1 cellular context compared by ENCODE assay signal in the genomic region with DNA sequence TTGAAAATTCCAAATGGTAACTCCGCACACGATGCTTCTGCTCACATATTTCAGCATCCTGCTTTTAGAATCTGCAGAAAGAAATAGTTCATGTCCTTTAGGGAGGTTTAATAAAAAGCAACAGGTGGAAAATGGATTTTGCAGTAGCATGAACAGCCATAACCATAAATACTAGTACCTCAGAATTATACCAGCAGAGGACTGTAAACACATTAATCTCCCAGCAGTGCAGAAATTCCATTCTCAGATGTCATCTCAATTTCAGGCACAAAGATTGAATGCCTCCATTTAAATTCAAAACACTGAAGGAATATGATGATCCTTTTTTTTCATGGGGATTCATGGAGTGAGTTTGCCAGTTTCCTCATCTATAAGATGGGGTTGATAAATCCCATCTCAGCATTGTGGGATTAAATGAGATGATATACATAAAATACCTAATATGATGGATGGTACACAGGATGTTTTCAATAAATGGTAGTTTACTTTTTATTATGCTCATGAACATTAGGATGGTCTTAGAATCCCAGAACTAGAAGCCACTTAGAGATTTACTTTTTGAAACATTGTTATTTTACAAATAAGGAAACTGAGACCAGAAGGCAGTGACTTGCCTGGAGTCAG.
TF ChIP-seq lines count a peak whose summit lies in the region.

No MANE protein-coding gene starts in this region.

TF ChIP-seq in GM23338, 12 proteins besides CTCF, POLR2A, EP300 and RAD21:
- TF ChIP-seq, protein P1, sequence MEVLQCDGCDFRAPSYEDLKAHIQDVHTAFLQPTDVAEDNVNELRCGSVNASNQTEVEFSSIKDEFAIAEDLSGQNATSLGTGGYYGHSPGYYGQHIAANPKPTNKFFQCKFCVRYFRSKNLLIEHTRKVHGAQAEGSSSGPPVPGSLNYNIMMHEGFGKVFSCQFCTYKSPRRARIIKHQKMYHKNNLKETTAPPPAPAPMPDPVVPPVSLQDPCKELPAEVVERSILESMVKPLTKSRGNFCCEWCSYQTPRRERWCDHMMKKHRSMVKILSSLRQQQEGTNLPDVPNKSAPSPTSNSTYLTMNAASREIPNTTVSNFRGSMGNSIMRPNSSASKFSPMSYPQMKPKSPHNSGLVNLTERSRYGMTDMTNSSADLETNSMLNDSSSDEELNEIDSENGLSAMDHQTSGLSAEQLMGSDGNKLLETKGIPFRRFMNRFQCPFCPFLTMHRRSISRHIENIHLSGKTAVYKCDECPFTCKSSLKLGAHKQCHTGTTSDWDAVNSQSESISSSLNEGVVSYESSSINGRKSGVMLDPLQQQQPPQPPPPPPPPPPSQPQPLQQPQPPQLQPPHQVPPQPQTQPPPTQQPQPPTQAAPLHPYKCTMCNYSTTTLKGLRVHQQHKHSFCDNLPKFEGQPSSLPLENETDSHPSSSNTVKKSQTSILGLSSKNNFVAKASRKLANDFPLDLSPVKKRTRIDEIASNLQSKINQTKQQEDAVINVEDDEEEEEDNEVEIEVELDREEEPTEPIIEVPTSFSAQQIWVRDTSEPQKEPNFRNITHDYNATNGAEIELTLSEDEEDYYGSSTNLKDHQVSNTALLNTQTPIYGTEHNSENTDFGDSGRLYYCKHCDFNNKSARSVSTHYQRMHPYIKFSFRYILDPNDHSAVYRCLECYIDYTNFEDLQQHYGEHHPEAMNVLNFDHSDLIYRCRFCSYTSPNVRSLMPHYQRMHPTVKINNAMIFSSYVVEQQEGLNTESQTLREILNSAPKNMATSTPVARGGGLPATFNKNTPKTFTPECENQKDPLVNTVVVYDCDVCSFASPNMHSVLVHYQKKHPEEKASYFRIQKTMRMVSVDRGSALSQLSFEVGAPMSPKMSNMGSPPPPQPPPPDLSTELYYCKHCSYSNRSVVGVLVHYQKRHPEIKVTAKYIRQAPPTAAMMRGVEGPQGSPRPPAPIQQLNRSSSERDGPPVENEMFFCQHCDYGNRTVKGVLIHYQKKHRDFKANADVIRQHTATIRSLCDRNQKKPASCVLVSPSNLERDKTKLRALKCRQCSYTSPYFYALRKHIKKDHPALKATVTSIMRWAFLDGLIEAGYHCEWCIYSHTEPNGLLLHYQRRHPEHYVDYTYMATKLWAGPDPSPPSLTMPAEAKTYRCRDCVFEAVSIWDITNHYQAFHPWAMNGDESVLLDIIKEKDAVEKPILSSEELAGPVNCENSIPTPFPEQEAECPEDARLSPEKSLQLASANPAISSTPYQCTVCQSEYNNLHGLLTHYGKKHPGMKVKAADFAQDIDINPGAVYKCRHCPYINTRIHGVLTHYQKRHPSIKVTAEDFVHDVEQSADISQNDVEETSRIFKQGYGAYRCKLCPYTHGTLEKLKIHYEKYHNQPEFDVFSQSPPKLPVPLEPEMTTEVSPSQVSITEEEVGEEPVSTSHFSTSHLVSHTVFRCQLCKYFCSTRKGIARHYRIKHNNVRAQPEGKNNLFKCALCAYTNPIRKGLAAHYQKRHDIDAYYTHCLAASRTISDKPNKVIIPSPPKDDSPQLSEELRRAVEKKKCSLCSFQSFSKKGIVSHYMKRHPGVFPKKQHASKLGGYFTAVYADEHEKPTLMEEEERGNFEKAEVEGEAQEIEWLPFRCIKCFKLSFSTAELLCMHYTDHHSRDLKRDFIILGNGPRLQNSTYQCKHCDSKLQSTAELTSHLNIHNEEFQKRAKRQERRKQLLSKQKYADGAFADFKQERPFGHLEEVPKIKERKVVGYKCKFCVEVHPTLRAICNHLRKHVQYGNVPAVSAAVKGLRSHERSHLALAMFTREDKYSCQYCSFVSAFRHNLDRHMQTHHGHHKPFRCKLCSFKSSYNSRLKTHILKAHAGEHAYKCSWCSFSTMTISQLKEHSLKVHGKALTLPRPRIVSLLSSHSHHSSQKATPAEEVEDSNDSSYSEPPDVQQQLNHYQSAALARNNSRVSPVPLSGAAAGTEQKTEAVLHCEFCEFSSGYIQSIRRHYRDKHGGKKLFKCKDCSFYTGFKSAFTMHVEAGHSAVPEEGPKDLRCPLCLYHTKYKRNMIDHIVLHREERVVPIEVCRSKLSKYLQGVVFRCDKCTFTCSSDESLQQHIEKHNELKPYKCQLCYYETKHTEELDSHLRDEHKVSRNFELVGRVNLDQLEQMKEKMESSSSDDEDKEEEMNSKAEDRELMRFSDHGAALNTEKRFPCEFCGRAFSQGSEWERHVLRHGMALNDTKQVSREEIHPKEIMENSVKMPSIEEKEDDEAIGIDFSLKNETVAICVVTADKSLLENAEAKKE (CRISPR knock-in tag; IDR thresholded peaks at IDR 0.05) = no peak
- no peak for TF ChIP-seq ZNF114 (CRISPR knock-in tag; IDR thresholded peaks at IDR 0.05)
- no peak for TF ChIP-seq EZH2 (IDR thresholded peaks at IDR 0.05; ENCODE audit: low read depth, unreplicated experiment)
- TF ChIP-seq, protein P2, sequence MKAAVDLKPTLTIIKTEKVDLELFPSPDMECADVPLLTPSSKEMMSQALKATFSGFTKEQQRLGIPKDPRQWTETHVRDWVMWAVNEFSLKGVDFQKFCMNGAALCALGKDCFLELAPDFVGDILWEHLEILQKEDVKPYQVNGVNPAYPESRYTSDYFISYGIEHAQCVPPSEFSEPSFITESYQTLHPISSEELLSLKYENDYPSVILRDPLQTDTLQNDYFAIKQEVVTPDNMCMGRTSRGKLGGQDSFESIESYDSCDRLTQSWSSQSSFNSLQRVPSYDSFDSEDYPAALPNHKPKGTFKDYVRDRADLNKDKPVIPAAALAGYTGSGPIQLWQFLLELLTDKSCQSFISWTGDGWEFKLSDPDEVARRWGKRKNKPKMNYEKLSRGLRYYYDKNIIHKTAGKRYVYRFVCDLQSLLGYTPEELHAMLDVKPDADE (IDR thresholded peaks at IDR 0.05) = no peak
- TF ChIP-seq POLR2AphosphoS5 (IDR thresholded peaks at IDR 0.05; ENCODE audit: low read depth) = no peak
- TF ChIP-seq, protein P3, sequence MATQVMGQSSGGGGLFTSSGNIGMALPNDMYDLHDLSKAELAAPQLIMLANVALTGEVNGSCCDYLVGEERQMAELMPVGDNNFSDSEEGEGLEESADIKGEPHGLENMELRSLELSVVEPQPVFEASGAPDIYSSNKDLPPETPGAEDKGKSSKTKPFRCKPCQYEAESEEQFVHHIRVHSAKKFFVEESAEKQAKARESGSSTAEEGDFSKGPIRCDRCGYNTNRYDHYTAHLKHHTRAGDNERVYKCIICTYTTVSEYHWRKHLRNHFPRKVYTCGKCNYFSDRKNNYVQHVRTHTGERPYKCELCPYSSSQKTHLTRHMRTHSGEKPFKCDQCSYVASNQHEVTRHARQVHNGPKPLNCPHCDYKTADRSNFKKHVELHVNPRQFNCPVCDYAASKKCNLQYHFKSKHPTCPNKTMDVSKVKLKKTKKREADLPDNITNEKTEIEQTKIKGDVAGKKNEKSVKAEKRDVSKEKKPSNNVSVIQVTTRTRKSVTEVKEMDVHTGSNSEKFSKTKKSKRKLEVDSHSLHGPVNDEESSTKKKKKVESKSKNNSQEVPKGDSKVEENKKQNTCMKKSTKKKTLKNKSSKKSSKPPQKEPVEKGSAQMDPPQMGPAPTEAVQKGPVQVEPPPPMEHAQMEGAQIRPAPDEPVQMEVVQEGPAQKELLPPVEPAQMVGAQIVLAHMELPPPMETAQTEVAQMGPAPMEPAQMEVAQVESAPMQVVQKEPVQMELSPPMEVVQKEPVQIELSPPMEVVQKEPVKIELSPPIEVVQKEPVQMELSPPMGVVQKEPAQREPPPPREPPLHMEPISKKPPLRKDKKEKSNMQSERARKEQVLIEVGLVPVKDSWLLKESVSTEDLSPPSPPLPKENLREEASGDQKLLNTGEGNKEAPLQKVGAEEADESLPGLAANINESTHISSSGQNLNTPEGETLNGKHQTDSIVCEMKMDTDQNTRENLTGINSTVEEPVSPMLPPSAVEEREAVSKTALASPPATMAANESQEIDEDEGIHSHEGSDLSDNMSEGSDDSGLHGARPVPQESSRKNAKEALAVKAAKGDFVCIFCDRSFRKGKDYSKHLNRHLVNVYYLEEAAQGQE (IDR thresholded peaks at IDR 0.05; ENCODE audit: unreplicated experiment) = no peak
- no peak for TF ChIP-seq ZNF331 (CRISPR knock-in tag; IDR thresholded peaks at IDR 0.05; ENCODE audit: low read depth)
- TF ChIP-seq EZH2phosphoT487 (IDR thresholded peaks at IDR 0.05; ENCODE audit: unreplicated experiment) = no peak
- no peak for TF ChIP-seq NANOG (IDR thresholded peaks at IDR 0.05; ENCODE audit: borderline replicate concordance)
- TF ChIP-seq JUNB (IDR thresholded peaks at IDR 0.05; ENCODE audit: unreplicated experiment) = no peak
